In the genomic region with DNA sequence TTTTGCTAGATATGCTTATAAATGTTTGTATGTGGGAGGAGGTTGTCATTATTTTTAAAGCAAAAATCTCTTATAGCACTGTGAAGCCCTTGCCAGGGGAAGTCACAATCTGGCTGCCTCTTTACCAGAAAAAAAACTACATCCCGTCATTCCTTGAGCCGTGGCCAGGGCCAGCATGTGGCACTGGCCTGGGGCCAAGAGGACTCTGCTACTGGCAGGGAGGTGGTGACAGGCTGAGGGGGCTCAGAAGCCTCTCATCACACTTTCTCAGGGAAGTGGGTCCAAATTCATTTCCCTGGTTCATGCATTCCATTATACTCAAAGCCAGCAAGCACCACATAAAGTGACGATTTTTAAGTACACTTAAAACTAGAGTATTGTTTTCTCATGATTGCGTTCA, we compare ENCODE assay signal across 14 cellular contexts.
DNase-seq lines count a peak whose midpoint lies in the region; ATAC-seq and TF ChIP-seq lines count a peak whose summit lies in the region.
"Had no signal": no experiment of that assay in that cellular context is flagged by ENCODE, and none has a peak within 500 bp of the region (broad histone marks: within the 10 kb centered on the region; RNA-seq: fewer than 3 reads in every experiment).

No MANE protein-coding gene starts in this region.

- TF ChIP-seq EP300 in stomach (IDR thresholded peaks at IDR 0.05), result no peak

- intact Hi-C loops in adrenal gland (cut with DNase I), result no loop called here
- intact Hi-C loops in stomach (cut with DNase I; ENCODE audit: low total_unique reads), result no loop called here

- H3K27me3 ChIP-seq in adrenal gland (no peaks in the 10 kb centered on the region), stomach (no peaks in the 10 kb centered on the region)

- H3K27ac ChIP-seq in adrenal gland (no peak overlapping the region), stomach (peak overlapping the region in 3 of 5 donors; percentile 9 to 61 (median 29))
- H3K27ac ChIP-seq: 22Rv1, parathyroid adenoma had no signal

- no peak for TF ChIP-seq POLR2A in adrenal gland (IDR thresholded peaks at IDR 0.05)
- no peak for TF ChIP-seq POLR2A in stomach (IDR thresholded peaks at IDR 0.05)

- H3K9me3 ChIP-seq in adrenal gland (replicated peaks in 1 of 3) (no peaks in the 10 kb centered on the region), stomach (no peaks in the 10 kb centered on the region)

- no peaks in the 10 kb centered on the region for H3K36me3 ChIP-seq in adrenal gland (replicated peaks in 1 of 2)
- no peaks in the 10 kb centered on the region for H3K36me3 ChIP-seq in stomach

- no peak overlapping the region for H3K4me3 ChIP-seq in adrenal gland
- H3K4me3 ChIP-seq in stomach, result no peak overlapping the region

- DNase-seq in DMS 273 (lab: John Stamatoyannopoulos, UW; ENCODE audit: unreplicated experiment) (peak; percentile 87), DMS 273 treated with DMSO at 0.1 percent for 48 hours (lab: John Stamatoyannopoulos, UW) (no peak), adrenal gland (peak in 5 of 7 donors; percentile 20 to 43 (median 28)), hippocampal formation (lab: John Stamatoyannopoulos, UW) (peak; percentile 48 to 75), stomach (peak; percentile 53), NCI-H526 treated with DMSO at 0.1 percent for 48 hours (lab: John Stamatoyannopoulos, UW) (no peak), RKO (ENCODE audit: low spot score) (no peak)
- DNase-seq: activated naive CD4-positive, alpha-beta T cell treated with anti-CD3 and anti-CD28 coated beads, Interleukin-2, amount 10 ng/mL, durations not matched to agents 7 days and 5 days; Calu3; stimulated activated naive CD4-positive, alpha-beta T cell treated with Interleukin-2 at 50 U/mL for 16 hours; T-helper 17 cell had no signal

- H3K4me1 ChIP-seq in adrenal gland (replicated peaks in 1 of 2) (peaks cover 0 to 6% of the 10 kb centered on the region in 2 donors), stomach (peaks cover 8 to 50% (median 25%) of the 10 kb centered on the region in 4 donors)
- H3K4me1 ChIP-seq: parathyroid adenoma had no signal

- ATAC-seq in GM18873 (IDR thresholded peaks at IDR 0.05; ENCODE audit: low FRiP score, unreplicated experiment), result no peak
- ATAC-seq: T-helper 17 cell had no signal

- 49 to 57% (median 53%) methylated on average over 4 of the region's 4 CpGs for WGBS in adrenal gland, 4 donors
- 27 to 44% (median 35%) methylated on average over 4 of the region's 4 CpGs for WGBS in stomach, 5 donors

- TF ChIP-seq CTCF in adrenal gland (IDR thresholded peaks at IDR 0.05) (no peak), stomach (IDR thresholded peaks at IDR 0.05) (no peak)

Comparison
In these comparisons a context has a peak if more than half of its experiments do, and no peak if none do; other contexts are left out.
1. DNase-seq: peak in DMS 273 (single experiment), adrenal gland (5 of 7), hippocampal formation (2 of 2) and stomach (single experiment); none in DMS 273 treated with DMSO at 0.1 percent for 48 hours (single experiment), NCI-H526 treated with DMSO at 0.1 percent for 48 hours (single experiment) and RKO (single experiment).
2. H3K27ac ChIP-seq: peak in stomach (3 of 5); none in adrenal gland (0 of 5).